8 cellular contexts compared by ENCODE assay signal in the genomic region with DNA sequence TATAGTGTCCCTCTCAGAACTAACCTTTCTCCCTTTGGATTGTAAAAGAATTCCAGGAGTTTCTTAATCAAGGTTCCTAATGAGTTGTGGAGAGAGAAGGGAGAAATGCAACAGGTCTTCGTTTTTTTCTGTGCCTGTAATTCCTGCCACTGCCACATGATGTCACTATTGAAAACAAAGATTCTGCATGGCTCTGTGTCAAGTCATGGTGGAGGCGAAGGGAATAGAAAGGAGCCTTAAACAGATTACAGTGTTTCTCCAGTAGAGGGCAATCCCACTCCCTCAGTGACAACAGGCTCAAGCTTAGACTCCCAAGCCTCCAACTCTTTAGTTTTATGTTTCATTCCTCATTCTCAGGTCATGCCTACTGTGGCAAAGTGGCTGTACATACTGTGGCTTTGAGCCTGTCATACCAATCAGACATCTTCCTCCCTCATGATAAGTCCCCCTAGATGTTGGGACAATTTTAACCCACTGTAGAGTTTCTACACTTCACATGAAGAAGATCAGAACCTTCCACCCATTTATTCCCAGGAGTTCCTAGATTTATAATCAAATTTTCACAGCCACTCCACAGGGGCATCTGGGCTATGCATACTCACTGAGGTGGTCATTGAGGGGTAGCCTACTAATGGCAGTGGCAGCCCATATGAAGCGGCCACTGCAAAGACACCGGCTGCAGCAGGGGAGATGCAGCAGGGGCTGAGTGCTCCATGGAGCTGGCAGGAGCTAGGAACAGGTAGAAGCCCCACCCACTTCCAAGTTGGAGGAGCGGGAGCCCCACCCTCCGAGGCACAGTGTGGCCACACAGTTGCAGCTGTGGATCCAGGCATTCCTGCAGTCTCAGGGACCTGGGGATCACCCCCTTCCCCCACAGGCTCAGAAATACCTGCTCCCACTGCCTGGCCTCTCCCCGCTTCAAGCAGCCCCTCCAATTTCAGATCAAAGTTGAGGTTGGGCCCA.
DNase-seq lines count a peak whose midpoint lies in the region; ATAC-seq and TF ChIP-seq lines count a peak whose summit lies in the region.

No MANE protein-coding gene starts in this region.

- H2AFZ ChIP-seq in mammary epithelial cell (ENCODE audit: low read depth, low read length): no peak overlapping the region
- H2AFZ ChIP-seq in osteoblast (ENCODE audit: low read length): no peak overlapping the region

- H3K4me2 ChIP-seq in mammary epithelial cell (ENCODE audit: insufficient read depth, low read depth, low read length): no peak overlapping the region
- H3K4me2 ChIP-seq in osteoblast (ENCODE audit: insufficient read depth, low read length): no peak overlapping the region

- no peak for TF ChIP-seq POLR2A in ovary (IDR thresholded peaks at IDR 0.05)

- CTCF ChIA-PET in mammary epithelial cell (lab: Charles Lee; ENCODE audit: low non-redundant PET): interaction anchor here (0.6 to 0.7 kb wide), 2 partner anchors 465 to 996 kb away, joined by 3 read pairs; no protein-coding TSS in a partner anchor

- no peaks in the 10 kb centered on the region for H3K27me3 Mint-ChIP-seq in CD4-positive, CD25-positive, alpha-beta regulatory T cell

- no peak for TF ChIP-seq EP300 in ovary (IDR thresholded peaks at IDR 0.05)

- peaks cover 7 to 8% of the 10 kb centered on the region in 2 experiments for H3K9me3 ChIP-seq in CD4-positive, CD25-positive, alpha-beta regulatory T cell (ENCODE audit: control insufficient read depth in 2 of 2, low read length in 2 of 2)
- H3K9me3 ChIP-seq in mammary epithelial cell (replicated peaks; ENCODE audit: insufficient read depth, low read length): peaks cover 8% of the 10 kb centered on the region
- no peaks in the 10 kb centered on the region for H3K9me3 ChIP-seq in osteoblast (ENCODE audit: low read depth, low read length)
- no peaks in the 10 kb centered on the region for H3K9me3 ChIP-seq in ovary

- peaks cover 18% of the 10 kb centered on the region for H3K36me3 Mint-ChIP-seq in CD4-positive, CD25-positive, alpha-beta regulatory T cell

- H3K9ac ChIP-seq in mammary epithelial cell (ENCODE audit: insufficient read depth, low read length): no peak overlapping the region

- intact Hi-C loops in mammary epithelial cell (cut with micrococcal nuclease) (loop anchor here (1.0 kb wide), 2 partner anchors 58 to 72 kb away; no protein-coding TSS in a partner anchor), ovary (cut with DNase I) (no loop called here)

- dilution Hi-C loops in mammary epithelial cell (cut with HindIII; ENCODE audit: low sequenced_read_pairs): no loop called here

- H3K79me2 ChIP-seq in mammary epithelial cell (ENCODE audit: insufficient read depth, low read length): no peaks in the 10 kb centered on the region
- H3K79me2 ChIP-seq in osteoblast (ENCODE audit: insufficient read depth, low read length): no peaks in the 10 kb centered on the region

- no peak for ATAC-seq in CD4-positive, CD25-positive, alpha-beta regulatory T cell (ENCODE audit: low read depth in 2 of 2)

- no peak overlapping the region for H3K27ac Mint-ChIP-seq in CD4-positive, CD25-positive, alpha-beta regulatory T cell

- H3K4me3 ChIP-seq in CD4-positive, CD25-positive, alpha-beta regulatory T cell (ENCODE audit: low read depth, low read length): no peak overlapping the region
- H3K4me3 ChIP-seq in mammary epithelial cell (replicated peaks in 1 of 3; ENCODE audit: insufficient read depth in 1 of 3, low read depth in 2 of 3, low read length in 3 of 3) (no peak overlapping the region), osteoblast (ENCODE audit: insufficient read depth, low read length) (no peak overlapping the region), ovary (no peak overlapping the region)

- TF ChIP-seq CTCF in mammary epithelial cell (conservative IDR thresholded peaks at IDR 0.05 in 1 of 2, IDR thresholded peaks at IDR 0.05 in 1 of 2; ENCODE audit: extremely low read depth in 1 of 2, insufficient read depth in 1 of 2, low read depth in 1 of 2, low read length in 2 of 2) (peak; percentile 65 to 81), osteoblast (IDR thresholded peaks at IDR 0.05; ENCODE audit: extremely low read depth, low read depth, low read length) (peak; percentile 70), ovary (IDR thresholded peaks at IDR 0.05) (no peak)

- peaks cover 1 to 14% (median 7%) of the 10 kb centered on the region in 7 donors for H3K9me3 Mint-ChIP-seq in CD4-positive, CD25-positive, alpha-beta regulatory T cell

- H3K27me3 ChIP-seq in CD4-positive, CD25-positive, alpha-beta regulatory T cell (ENCODE audit: control insufficient read depth, insufficient read depth, low read length): no peaks in the 10 kb centered on the region
- H3K27me3 ChIP-seq in mammary epithelial cell (ENCODE audit: insufficient read depth, low read length) (no peaks in the 10 kb centered on the region), osteoblast (ENCODE audit: insufficient read depth, low read length) (no peaks in the 10 kb centered on the region), ovary (no peaks in the 10 kb centered on the region)

- H3K4me1 Mint-ChIP-seq in CD4-positive, CD25-positive, alpha-beta regulatory T cell: no peaks in the 10 kb centered on the region

- no peaks in the 10 kb centered on the region for H3K4me1 ChIP-seq in CD4-positive, CD25-positive, alpha-beta regulatory T cell (ENCODE audit: control insufficient read depth, insufficient read depth, low read length, poor library complexity, severe bottlenecking)
- no peaks in the 10 kb centered on the region for H3K4me1 ChIP-seq in mammary epithelial cell (ENCODE audit: insufficient read depth, low read length)
- H3K4me1 ChIP-seq in osteoblast (ENCODE audit: insufficient read depth, low read length): peaks cover 4% of the 10 kb centered on the region
- no peaks in the 10 kb centered on the region for H3K4me1 ChIP-seq in ovary (ENCODE audit: insufficient read depth)

- no peak overlapping the region for H3K4me3 Mint-ChIP-seq in CD4-positive, CD25-positive, alpha-beta regulatory T cell

- 62% methylated on average over 5 of the region's 7 CpGs for WGBS in mammary epithelial cell (ENCODE audit: low coverage, missing lambda C conversion rate)
- WGBS in ovary, 3 donors: 80 to 82% (median 82%) methylated on average over 7 of the region's 7 CpGs

- no peaks in the 10 kb centered on the region for H3K36me3 ChIP-seq in CD4-positive, CD25-positive, alpha-beta regulatory T cell (ENCODE audit: control insufficient read depth, insufficient read depth, low read length)
- H3K36me3 ChIP-seq in mammary epithelial cell (ENCODE audit: insufficient read depth, low read length) (no peaks in the 10 kb centered on the region), osteoblast (ENCODE audit: insufficient read depth, low read length) (no peaks in the 10 kb centered on the region), ovary (no peaks in the 10 kb centered on the region)

- BruUV-seq in mammary epithelial cell (replicated peaks; lab: Mats Ljungman, UMichigan): no TSS peak

- in situ Hi-C loops in mammary epithelial cell (cut with MboI; ENCODE audit: low sequenced_read_pairs in 2 of 2): loop anchor here (5.0 to 10.0 kb wide), 2 partner anchors 55 to 58 kb away; no protein-coding TSS in a partner anchor

- H4K20me1 ChIP-seq in mammary epithelial cell (ENCODE audit: insufficient read depth, low read length): no peaks in the 10 kb centered on the region
- H4K20me1 ChIP-seq in osteoblast (ENCODE audit: insufficient read depth, low read length): no peaks in the 10 kb centered on the region

- DNase-seq in CD4-positive, CD25-positive, alpha-beta regulatory T cell: peak in 2 of 3 donors; percentile 13 to 72
- DNase-seq in GM19238 (ENCODE audit: insufficient read length, low spot score): peak; percentile 5
- peak; percentile 1 for DNase-seq in NCI-H1694 (lab: John Stamatoyannopoulos, UW)
- peak; percentile 72 for DNase-seq in mammary epithelial cell
- DNase-seq in osteoblast (ENCODE audit: insufficient read length, low spot score, missing footprints): peak; percentile 72
- no peak for DNase-seq in ovary
- DNase-seq in NCI-H187 treated with DMSO at 0.1 percent for 48 hours (lab: John Stamatoyannopoulos, UW): no peak
- DNase-seq in NCI-H2107 (lab: John Stamatoyannopoulos, UW): no peak

- H3K27ac ChIP-seq in CD4-positive, CD25-positive, alpha-beta regulatory T cell (ENCODE audit: insufficient read depth, low read length, poor library complexity, severe bottlenecking): no peak overlapping the region
- no peak overlapping the region for H3K27ac ChIP-seq in mammary epithelial cell (ENCODE audit: insufficient read depth, low read depth, low read length)
- no peak overlapping the region for H3K27ac ChIP-seq in osteoblast (ENCODE audit: low read depth, low read length)
- H3K27ac ChIP-seq in ovary: no peak overlapping the region

Comparison
In these comparisons a context has a peak if more than half of its experiments do, and no peak if none do; other contexts are left out.
1. DNase-seq: peak in CD4-positive, CD25-positive, alpha-beta regulatory T cell (2 of 3), GM19238 (single experiment), NCI-H1694 (single experiment), mammary epithelial cell (single experiment) and osteoblast (single experiment); none in ovary (0 of 5), NCI-H187 treated with DMSO at 0.1 percent for 48 hours (single experiment) and NCI-H2107 (single experiment).
2. CTCF ChIP-seq: peak in mammary epithelial cell (2 of 2) and osteoblast (single experiment); none in ovary (0 of 3).